8 cellular contexts compared by ENCODE assay signal in the genomic region with DNA sequence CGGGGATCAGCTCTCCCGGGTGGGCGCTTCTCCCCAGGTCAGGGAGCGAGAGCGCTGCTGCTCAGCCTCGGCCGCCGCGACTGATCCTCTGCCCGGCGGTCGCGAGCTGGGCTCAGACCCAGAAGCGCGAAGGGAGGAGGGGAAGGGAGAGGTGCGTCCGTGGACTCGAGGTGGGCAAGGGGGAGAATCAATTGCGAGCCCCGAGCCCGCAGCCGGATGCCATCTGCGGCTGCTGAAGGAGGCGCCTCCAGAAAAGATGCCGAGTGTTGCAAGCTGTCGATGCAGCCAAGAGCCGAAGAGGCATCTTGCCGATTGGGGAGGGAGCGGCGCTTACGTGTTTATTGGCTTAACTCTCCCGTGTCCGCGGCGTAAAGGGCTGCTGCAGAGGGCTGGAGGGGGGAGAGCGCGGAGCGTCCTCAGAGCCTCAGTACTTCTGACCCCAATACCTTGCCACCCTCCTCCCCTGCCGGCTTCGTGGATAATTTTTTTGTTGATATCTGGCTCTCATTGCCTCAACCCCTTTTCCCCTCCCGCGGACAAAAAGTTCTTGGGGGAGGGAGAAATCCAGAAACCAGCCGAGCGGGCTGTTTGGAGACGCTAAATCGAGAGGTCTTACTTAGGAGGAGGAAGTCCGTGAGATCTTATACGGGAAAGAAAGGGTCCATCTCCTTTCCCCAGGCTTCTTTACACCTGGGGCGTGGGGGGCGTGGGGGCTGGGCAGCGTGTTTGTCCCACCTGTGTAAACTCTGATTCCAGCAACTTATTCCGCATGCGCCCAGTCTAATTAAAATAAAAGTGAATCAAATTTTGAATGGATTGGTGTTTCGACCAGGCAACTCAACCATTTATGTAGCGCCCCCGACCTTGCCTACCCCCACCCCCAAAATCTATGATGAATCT. TPM values are rescaled to one million over a fixed set of nuclear protein-coding genes. Genes with fewer than 3 reads are reported as not detected.
A peak's percentile ranks its signal among the peaks of the same experiment; 100 is the strongest.
DNase-seq lines count a peak whose midpoint lies in the region; ATAC-seq and TF ChIP-seq lines count a peak whose summit lies in the region.

A gene (minus strand): TSS at position 314 of the 900 bp plus-strand sequence. CDS start 387 bp downstream, outside the sequence.

- no peak for TF ChIP-seq CTCF in Calu3 (IDR thresholded peaks at IDR 0.05; ENCODE audit: unreplicated experiment)
- TF ChIP-seq CTCF in fibroblast of mammary gland (conservative IDR thresholded peaks at IDR 0.05; ENCODE audit: control insufficient read depth, insufficient read depth, low read depth, low read length) = no peak

- H3K27me3 Mint-ChIP-seq in Calu3 (ENCODE audit: unreplicated experiment) = peaks cover 62% of the 10 kb centered on the region
- H3K27me3 Mint-ChIP-seq in activated naive CD4-positive, alpha-beta T cell treated with anti-CD3 and anti-CD28 coated beads for 36 hours (ENCODE audit: low read depth) = peaks cover 63% of the 10 kb centered on the region

- H3K4me1 Mint-ChIP-seq in Calu3 (ENCODE audit: low read depth, unreplicated experiment) = peaks cover 8% of the 10 kb centered on the region
- H3K4me1 Mint-ChIP-seq in activated naive CD4-positive, alpha-beta T cell treated with anti-CD3 and anti-CD28 coated beads for 36 hours (ENCODE audit: low read depth) = no peaks in the 10 kb centered on the region

- no peak within 1 kb of the TSS for H3K27ac Mint-ChIP-seq in Calu3 (ENCODE audit: unreplicated experiment)
- no peak within 1 kb of the TSS for H3K27ac Mint-ChIP-seq in activated naive CD4-positive, alpha-beta T cell treated with anti-CD3 and anti-CD28 coated beads for 36 hours

- ATAC-seq in HG03354 (IDR thresholded peaks at IDR 0.05; ENCODE audit: poor library complexity, severe bottlenecking, unreplicated experiment) (no peak), HG02798 (IDR thresholded peaks at IDR 0.05; ENCODE audit: poor library complexity, unreplicated experiment) (no peak)

- H3K4me3 ChIP-seq in fibroblast of mammary gland (ENCODE audit: control insufficient read depth, low read depth, low read length) = peak within 1 kb of the TSS; percentile 51

- peak within 1 kb of the TSS; percentile 88 for H3K4me3 Mint-ChIP-seq in Calu3 (ENCODE audit: low read depth, unreplicated experiment)
- H3K4me3 Mint-ChIP-seq in activated naive CD4-positive, alpha-beta T cell treated with anti-CD3 and anti-CD28 coated beads for 36 hours = no peak within 1 kb of the TSS

- H3K9me3 Mint-ChIP-seq in Calu3 (ENCODE audit: low read depth, unreplicated experiment) = peaks cover 2% of the 10 kb centered on the region
- peaks cover 2% of the 10 kb centered on the region for H3K9me3 Mint-ChIP-seq in activated naive CD4-positive, alpha-beta T cell treated with anti-CD3 and anti-CD28 coated beads for 36 hours

- peaks cover 15% of the 10 kb centered on the region for H3K36me3 Mint-ChIP-seq in Calu3 (ENCODE audit: insufficient read depth, unreplicated experiment)
- no peaks in the 10 kb centered on the region for H3K36me3 Mint-ChIP-seq in activated naive CD4-positive, alpha-beta T cell treated with anti-CD3 and anti-CD28 coated beads for 36 hours (ENCODE audit: low read depth)

- CTCF ChIA-PET in Calu3 (lab: Charles Lee) = no interaction called here
- CTCF ChIA-PET in activated naive CD4-positive, alpha-beta T cell treated with anti-CD3 and anti-CD28 coated beads for 36 hours (lab: Charles Lee) = no interaction called here

- BruUV-seq in Calu3 (replicated peaks; lab: Mats Ljungman, UMichigan) = no TSS peak

- intact Hi-C loops in Calu3 (cut with micrococcal nuclease; ENCODE audit: unreplicated experiment) = loop anchor here (5.0 to 10.0 kb wide), 3 partner anchors 119 to 349 kb away; no protein-coding TSS in a partner anchor
- intact Hi-C loops in activated naive CD4-positive, alpha-beta T cell treated with anti-CD3 and anti-CD28 coated beads for 36 hours (cut with micrococcal nuclease) = no loop called here

- no peak for DNase-seq in Calu3
- peak; percentile 86 for DNase-seq in NCI-H748 (lab: John Stamatoyannopoulos, UW; ENCODE audit: unreplicated experiment)
- DNase-seq in fibroblast of mammary gland (ENCODE audit: low read depth) = peak; percentile 53
- DNase-seq in nucleus accumbens (lab: John Stamatoyannopoulos, UW) = peak in 50 of 56 donors; percentile 3 to 78 (median 42)
- DNase-seq in ureter (ENCODE audit: low spot score) = no peak
- DNase-seq in activated naive CD4-positive, alpha-beta T cell treated with anti-CD3 and anti-CD28 coated beads for 36 hours = no peak

RNA-seq across cellular contexts. Expression of the gene that starts here (rescaled TPM):
- total RNA-seq in Calu3 (2022) (0.54 TPM in 1 of 2 replicates, not detected in the other), ureter (1.1 TPM)
- not detected for total RNA-seq in activated naive CD4-positive, alpha-beta T cell treated with anti-CD3 and anti-CD28 coated beads for 36 hours

Comparison
In these comparisons a context has a peak if more than half of its experiments do, and no peak if none do; other contexts are left out.
1. DNase-seq: peak in NCI-H748 (single experiment), fibroblast of mammary gland (single experiment) and nucleus accumbens (50 of 56); none in Calu3 (single experiment), ureter (single experiment) and activated naive CD4-positive, alpha-beta T cell treated with anti-CD3 and anti-CD28 coated beads for 36 hours (single experiment).